Comparison of ENCODE assay signal across 18 cellular contexts in the genomic region with DNA sequence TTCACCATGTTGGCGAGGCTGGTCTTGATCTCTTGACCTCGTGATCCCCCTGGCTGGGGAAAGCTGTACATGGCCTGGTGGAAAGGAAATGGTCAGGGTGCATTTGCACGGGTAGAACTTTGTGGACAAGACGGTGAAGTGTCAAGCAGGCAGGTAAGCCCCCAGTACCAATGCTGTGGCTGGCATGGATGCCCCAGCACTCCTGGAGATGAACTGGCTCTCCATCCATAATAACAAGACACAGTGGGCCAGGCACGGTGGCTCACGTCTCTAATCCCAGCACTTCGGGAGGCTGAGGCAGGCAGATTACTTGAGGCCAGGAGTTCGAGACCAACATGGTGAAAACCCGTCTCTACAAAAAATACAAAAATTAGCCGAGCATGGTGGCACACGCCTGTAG. TPM values are rescaled to one million over a fixed set of nuclear protein-coding genes. Genes with fewer than 3 reads are reported as not detected.
A peak's percentile ranks its signal among the peaks of the same experiment; 100 is the strongest.
DNase-seq lines count a peak whose midpoint lies in the region; ATAC-seq and TF ChIP-seq lines count a peak whose summit lies in the region.
"Had no signal": no experiment of that assay in that cellular context is flagged by ENCODE, and none has a peak within 500 bp of the region (broad histone marks: within the 10 kb centered on the region; RNA-seq: fewer than 3 reads in every experiment).

No MANE protein-coding gene starts in this region.

- H3K9me3 Mint-ChIP-seq in activated CD8-positive, alpha-beta memory T cell treated with anti-CD3 and anti-CD28 coated beads, Interleukin-2, amount 10 ng/mL, durations not matched to agents 7 days and 5 days (ENCODE audit: low read depth) = no peaks in the 10 kb centered on the region
- peaks cover 9 to 13% of the 10 kb centered on the region in 2 experiments for H3K9me3 Mint-ChIP-seq in H9

- no peak overlapping the region for H4K8ac ChIP-seq in H9 (replicated peaks; ENCODE audit: insufficient read length, low read depth, low read length)

- H3K27ac ChIP-seq in H9 (ENCODE audit: insufficient read length, low read depth, low read length) = no peak overlapping the region
- H3K27ac ChIP-seq: 22Rv1, GM23248 had no signal

- no peak overlapping the region for H3T11ph ChIP-seq in H9 (ENCODE audit: low read length)

- H4K20me1 ChIP-seq in H9 (ENCODE audit: control insufficient read depth, insufficient read depth, insufficient read length) = no peaks in the 10 kb centered on the region

- no peak overlapping the region for H2BK20ac ChIP-seq in H9 (ENCODE audit: low read depth, low read length, poor library complexity, severe bottlenecking)

- no peaks in the 10 kb centered on the region for H3K4me1 ChIP-seq in H9 (ENCODE audit: insufficient read depth, low read length)

- H3K27me3 Mint-ChIP-seq in activated CD8-positive, alpha-beta memory T cell treated with anti-CD3 and anti-CD28 coated beads, Interleukin-2, amount 10 ng/mL, durations not matched to agents 7 days and 5 days = peaks cover 37% of the 10 kb centered on the region
- H3K27me3 Mint-ChIP-seq in H9 (ENCODE audit: low read depth) = peaks cover 32% of the 10 kb centered on the region

- no peak overlapping the region for H3K14ac ChIP-seq in H9 (ENCODE audit: insufficient read depth, low read length)

- H3K56ac ChIP-seq in H9 (ENCODE audit: insufficient read length, low read depth, low read length) = no peak overlapping the region

- H2BK15ac ChIP-seq in H9 (ENCODE audit: low read depth, low read length) = no peak overlapping the region

- no peak overlapping the region for H2BK120ac ChIP-seq in H9 (ENCODE audit: low read depth, low read length, poor library complexity, severe bottlenecking)

- H3K27me3 ChIP-seq in H9 (ENCODE audit: insufficient read depth, low read length) = no peaks in the 10 kb centered on the region

- H3K23me2 ChIP-seq in H9 (ENCODE audit: insufficient read length, low read depth, low read length, poor library complexity, severe bottlenecking) = no peaks in the 10 kb centered on the region

- TF ChIP-seq CTCF in H9 (conservative IDR thresholded peaks at IDR 0.05) = no peak

- H2AFZ ChIP-seq in H9 (ENCODE audit: low read length) = no peak overlapping the region
- H2AFZ ChIP-seq: GM23248 had no signal

- peak; percentile 15 for DNase-seq in activated CD8-positive, alpha-beta memory T cell treated with anti-CD3 and anti-CD28 coated beads for 24 hours
- no peak for DNase-seq in activated CD8-positive, alpha-beta memory T cell treated with anti-CD3 and anti-CD28 coated beads, Interleukin-2, amount 10 ng/mL, durations not matched to agents 7 days and 5 days
- DNase-seq in H9 (peak; percentile 14), islet precursor cell (peak; percentile 12), NCI-H1417 treated with DMSO at 0.1 percent for 48 hours (lab: John Stamatoyannopoulos, UW) (no peak), T-helper 2 cell (no peak)
- DNase-seq: C1 segment of cervical spinal cord; Calu3; CD4-positive, alpha-beta memory T cell; COR-L47; DMS53; DMS79 treated with DMSO at 0.1 percent for 48 hours; GF-D8; GM23248; HFFc6 had no signal

- H2AK5ac ChIP-seq in H9 (ENCODE audit: insufficient read length, low read length) = no peak overlapping the region

- H3K9me3 ChIP-seq in H9 (ENCODE audit: control insufficient read depth, low read depth, low read length) = no peaks in the 10 kb centered on the region
- H3K9me3 ChIP-seq: HAP-1 had no signal

- no peak overlapping the region for H2BK5ac ChIP-seq in H9 (ENCODE audit: insufficient read length, low read length)

- no peaks in the 10 kb centered on the region for H3K79me2 ChIP-seq in H9 (ENCODE audit: insufficient read depth, low read length)

- no peaks in the 10 kb centered on the region for H3K36me3 Mint-ChIP-seq in activated CD8-positive, alpha-beta memory T cell treated with anti-CD3 and anti-CD28 coated beads, Interleukin-2, amount 10 ng/mL, durations not matched to agents 7 days and 5 days
- no peaks in the 10 kb centered on the region; a peak in 1 of 7 replicates for H3K36me3 Mint-ChIP-seq in H9 (ENCODE audit: insufficient read depth in 1 of 3, low read depth in 3 of 3)

- CTCF ChIA-PET in activated CD8-positive, alpha-beta memory T cell treated with anti-CD3 and anti-CD28 coated beads, Interleukin-2, amount 10 ng/mL, durations not matched to agents 7 days and 5 days (lab: Charles Lee) = interaction anchor here (1.6 kb wide), 1 partner anchor 301 kb away, joined by 6 read pairs; no protein-coding TSS in a partner anchor

- H4K5ac ChIP-seq in H9 (ENCODE audit: insufficient read length, low read depth, low read length) = no peak overlapping the region

- no peak overlapping the region for H4K91ac ChIP-seq in H9 (ENCODE audit: insufficient read length, low read depth, low read length)

- no peak overlapping the region for H3K18ac ChIP-seq in H9 (ENCODE audit: insufficient read length, low read depth, low read length)

- H3K4ac ChIP-seq in H9 (ENCODE audit: low read depth, low read length) = no peak overlapping the region

- ATAC-seq in activated CD8-positive, alpha-beta memory T cell treated with anti-CD3 and anti-CD28 coated beads, Interleukin-2, amount 10 ng/mL, durations not matched to agents 7 days and 5 days = no peak

- no peak overlapping the region for H3K9ac ChIP-seq in H9 (ENCODE audit: extremely low read depth, insufficient read length, low read length)
- H3K9ac ChIP-seq: GM23248 had no signal

- H3K4me1 Mint-ChIP-seq in activated CD8-positive, alpha-beta memory T cell treated with anti-CD3 and anti-CD28 coated beads, Interleukin-2, amount 10 ng/mL, durations not matched to agents 7 days and 5 days = peaks cover 14% of the 10 kb centered on the region
- H3K4me1 Mint-ChIP-seq in H9 = peaks cover 12 to 14% of the 10 kb centered on the region in 2 experiments

- H3K4me3 Mint-ChIP-seq in activated CD8-positive, alpha-beta memory T cell treated with anti-CD3 and anti-CD28 coated beads, Interleukin-2, amount 10 ng/mL, durations not matched to agents 7 days and 5 days = no peak overlapping the region
- no peak overlapping the region for H3K4me3 Mint-ChIP-seq in H9
- H3K4me3 Mint-ChIP-seq: B cell; CD4-positive, alpha-beta memory T cell; HFFc6 had no signal

- no peaks in the 10 kb centered on the region for H3K79me1 ChIP-seq in H9 (ENCODE audit: insufficient read depth, low read depth, low read length, poor library complexity, severe bottlenecking)

- no peak overlapping the region for H3K4me2 ChIP-seq in H9 (ENCODE audit: insufficient read depth, insufficient read length, low read length)

- no peak overlapping the region for H3K23ac ChIP-seq in H9 (ENCODE audit: insufficient read length, low read depth, low read length)

- no peak overlapping the region for H2BK12ac ChIP-seq in H9 (ENCODE audit: insufficient read length, low read depth, low read length)

- no CpG with 5 or more reads among the region's 11 CpGs for WGBS in H9 (ENCODE audit: extremely low coverage, insufficient read length, low lambda C conversion rate)

- no peak overlapping the region for H3K27ac Mint-ChIP-seq in activated CD8-positive, alpha-beta memory T cell treated with anti-CD3 and anti-CD28 coated beads, Interleukin-2, amount 10 ng/mL, durations not matched to agents 7 days and 5 days
- no peak overlapping the region for H3K27ac Mint-ChIP-seq in H9
- H3K27ac Mint-ChIP-seq: B cell; CD4-positive, alpha-beta memory T cell; HFFc6 had no signal

RNA-seq across cellular contexts. Expression of gene TMEM181, which starts 37.3 kb away (rescaled TPM):
- total RNA-seq in activated CD8-positive, alpha-beta memory T cell treated with anti-CD3 and anti-CD28 coated beads, Interleukin-2, amount 10 ng/mL, durations not matched to agents 7 days and 5 days = 10 to 100 TPM; 14.0 to 17.4 TPM
- 23.7 and 24.4 TPM in 2 replicates for total RNA-seq in H9 (2021)

Comparison
In these comparisons a context has a peak if more than half of its experiments do, and no peak if none do; other contexts are left out.
1. DNase-seq: peak in activated CD8-positive, alpha-beta memory T cell treated with anti-CD3 and anti-CD28 coated beads for 24 hours (single experiment), H9 (single experiment) and islet precursor cell (single experiment); none in activated CD8-positive, alpha-beta memory T cell treated with anti-CD3 and anti-CD28 coated beads, Interleukin-2, amount 10 ng/mL, durations not matched to agents 7 days and 5 days (single experiment), NCI-H1417 treated with DMSO at 0.1 percent for 48 hours (single experiment) and T-helper 2 cell (0 of 5).